Comparison of ENCODE assay signal across 8 cellular contexts in the genomic region with DNA sequence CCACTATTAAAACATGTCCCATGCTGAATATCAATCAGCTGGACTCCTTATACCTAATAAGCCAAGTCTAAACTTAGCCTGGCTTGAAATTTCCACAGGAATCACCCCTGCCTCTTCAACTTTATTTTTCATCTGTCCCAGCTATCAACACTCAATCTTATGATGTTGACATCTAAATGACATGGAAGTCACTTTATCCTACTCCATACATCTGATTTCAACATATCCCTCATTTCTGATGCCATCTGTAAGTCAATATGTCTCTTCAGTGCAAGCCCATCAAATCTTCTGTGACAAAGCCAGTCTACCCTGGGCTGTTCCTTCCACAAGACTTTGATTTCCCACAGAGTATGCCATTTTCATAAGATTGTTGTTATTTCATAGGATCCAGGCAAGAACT.
"Had no signal": no experiment of that assay in that cellular context is flagged by ENCODE, and none has a peak within 500 bp of the region (broad histone marks: within the 10 kb centered on the region; RNA-seq: fewer than 3 reads in every experiment).

No MANE protein-coding gene starts in this region.

- H3K27ac ChIP-seq: GM23248 had no signal

- H3K4me3 ChIP-seq: GM23248 had no signal

- H3K4me3 Mint-ChIP-seq: H9 had no signal

- H3K9ac ChIP-seq: GM23248 had no signal

- DNase-seq: GM23248, H9, HCEC 1CT, KBM-7 had no signal

- H3K27ac Mint-ChIP-seq: H9, IgD-negative memory B cell had no signal

- H3K4me1 Mint-ChIP-seq: IgD-negative memory B cell had no signal

- H3K9me3 Mint-ChIP-seq: H9 had no signal

- H2AFZ ChIP-seq: GM23248 had no signal

- H3K36me3 Mint-ChIP-seq: IgD-negative memory B cell had no signal

- FAIRE-seq: H1, H54, HTR-8/SVneo had no signal
